Comparison of ENCODE assay signal across 9 cellular contexts in the genomic region with DNA sequence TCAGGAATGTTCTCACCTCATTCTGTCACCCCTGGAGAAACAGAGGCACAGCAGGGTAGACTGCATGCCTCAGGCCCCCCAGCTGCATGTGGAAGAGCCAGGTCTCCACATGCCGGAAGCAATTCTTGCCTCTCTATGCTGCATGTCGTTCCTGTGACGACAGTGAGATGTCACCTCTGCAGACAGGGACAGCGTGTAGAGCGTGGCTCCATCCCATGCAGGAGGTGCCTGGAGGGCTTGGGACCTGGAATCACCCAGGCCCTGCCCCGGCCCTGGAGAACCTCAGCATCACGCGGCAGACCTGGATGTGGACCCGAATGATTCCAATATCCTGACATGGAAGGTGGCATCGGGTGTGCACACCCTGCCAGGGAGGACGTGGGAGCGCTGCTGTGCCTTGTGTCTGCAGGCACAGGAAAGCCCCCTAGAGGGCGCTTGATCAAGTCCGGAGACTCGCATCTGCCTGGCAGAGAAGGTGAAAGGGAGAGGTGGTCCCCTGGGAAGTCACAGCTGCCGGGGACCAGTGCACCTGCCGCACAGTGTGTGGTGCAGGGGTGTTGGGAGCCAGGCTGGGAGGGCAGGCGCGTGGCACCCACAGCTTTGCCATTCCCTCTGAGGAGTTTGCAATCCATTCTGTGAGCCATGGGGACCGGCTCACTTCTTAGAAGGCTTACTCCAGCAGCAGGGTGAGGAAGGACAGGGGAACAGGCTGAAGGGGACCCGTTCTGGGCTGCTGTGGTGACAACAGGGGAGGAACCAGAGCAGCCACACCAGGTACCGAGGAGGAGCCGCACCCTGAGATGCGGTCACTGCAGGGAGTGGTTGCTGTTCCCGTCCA. TPM values are rescaled to one million over a fixed set of nuclear protein-coding genes. Genes with fewer than 3 reads are reported as not detected.
DNase-seq lines count a peak whose midpoint lies in the region; ATAC-seq and TF ChIP-seq lines count a peak whose summit lies in the region.
"Had no signal": no experiment of that assay in that cellular context is flagged by ENCODE, and none has a peak within 500 bp of the region (broad histone marks: within the 10 kb centered on the region; RNA-seq: fewer than 3 reads in every experiment).

No MANE protein-coding gene starts in this region.

- peak in 5 of 7 experiments; percentile 14 to 52 (median 35) for DNase-seq in CD8-positive, alpha-beta T cell
- peak; percentile 29 for DNase-seq in NCI-H748 treated with DMSO at 0.1 percent for 48 hours (lab: John Stamatoyannopoulos, UW)
- DNase-seq in activated T-helper 1 cell treated with anti-CD3 and anti-CD28 coated beads, Interleukin-12 subunit alpha, Interleukin-12 subunit beta, Interleukin-2, Interleukin-4 antibody, amounts not matched to agents 30 ng/mL and 10 ng/mL and 1 ng/mL, durations not matched to agents 14 hours and 24 hours and 36 hours (ENCODE audit: low spot score), result peak; percentile 27
- DNase-seq in hepatocyte (ENCODE audit: low spot score), result peak; percentile 77
- DNase-seq in stimulated activated CD4-positive, alpha-beta T cell treated with anti-CD3 and anti-CD28 coated beads, Interleukin-1b, Interleukin-23, amount 100 ng/mL, for 4 hours (ENCODE audit: low read depth in 2 of 2), result peak; percentile 6 to 47
- no peak for DNase-seq in effector CD4-positive, alpha-beta T cell

- intact Hi-C loops in CD8-positive, alpha-beta T cell (cut with DNase I, micrococcal nuclease), result no loop called here
- intact Hi-C loops in activated T-helper 1 cell treated with anti-CD3 and anti-CD28 coated beads, Interleukin-12 subunit alpha, Interleukin-12 subunit beta, Interleukin-2, Interleukin-4 antibody, amounts not matched to agents 30 ng/mL and 10 ng/mL and 1 ng/mL, durations not matched to agents 14 hours and 24 hours and 36 hours (cut with micrococcal nuclease), result no loop called here

- H3K9me2 ChIP-seq in hepatocyte (replicated peaks; ENCODE audit: insufficient read depth), result no peaks in the 10 kb centered on the region

- no peak overlapping the region for H3K27ac Mint-ChIP-seq in CD8-positive, alpha-beta T cell
- no peak overlapping the region for H3K27ac Mint-ChIP-seq in activated T-helper 1 cell treated with anti-CD3 and anti-CD28 coated beads, Interleukin-12 subunit alpha, Interleukin-12 subunit beta, Interleukin-2, Interleukin-4 antibody, amounts not matched to agents 30 ng/mL and 10 ng/mL and 1 ng/mL, durations not matched to agents 14 hours and 24 hours and 36 hours

- no peaks in the 10 kb centered on the region for H3K4me1 ChIP-seq in CD8-positive, alpha-beta T cell (ENCODE audit: insufficient read depth, low read length)
- no peaks in the 10 kb centered on the region for H3K4me1 ChIP-seq in hepatocyte (ENCODE audit: insufficient read depth)

- no peaks in the 10 kb centered on the region for H3K9me3 ChIP-seq in CD8-positive, alpha-beta T cell (ENCODE audit: low read length)
- no peaks in the 10 kb centered on the region for H3K9me3 ChIP-seq in hepatocyte (ENCODE audit: low read depth)

- H3K36me3 ChIP-seq in CD8-positive, alpha-beta T cell (ENCODE audit: insufficient read depth, low read length), result no peaks in the 10 kb centered on the region
- H3K36me3 ChIP-seq in hepatocyte (replicated peaks; ENCODE audit: insufficient read depth, low read depth), result no peaks in the 10 kb centered on the region

- peak; percentile 39 for TF ChIP-seq CTCF in CD8-positive, alpha-beta T cell (IDR thresholded peaks at IDR 0.05)
- peak; percentile 61 for TF ChIP-seq CTCF in hepatocyte (IDR thresholded peaks at IDR 0.05; ENCODE audit: poor library complexity)

- POLR2A ChIA-PET in CD8-positive, alpha-beta T cell (lab: Charles Lee), result no interaction called here

- no peak overlapping the region for H3K4me3 Mint-ChIP-seq in CD8-positive, alpha-beta T cell
- H3K4me3 Mint-ChIP-seq in activated T-helper 1 cell treated with anti-CD3 and anti-CD28 coated beads, Interleukin-12 subunit alpha, Interleukin-12 subunit beta, Interleukin-2, Interleukin-4 antibody, amounts not matched to agents 30 ng/mL and 10 ng/mL and 1 ng/mL, durations not matched to agents 14 hours and 24 hours and 36 hours, result no peak overlapping the region

- no peaks in the 10 kb centered on the region for H3K36me3 Mint-ChIP-seq in CD8-positive, alpha-beta T cell
- H3K36me3 Mint-ChIP-seq in activated T-helper 1 cell treated with anti-CD3 and anti-CD28 coated beads, Interleukin-12 subunit alpha, Interleukin-12 subunit beta, Interleukin-2, Interleukin-4 antibody, amounts not matched to agents 30 ng/mL and 10 ng/mL and 1 ng/mL, durations not matched to agents 14 hours and 24 hours and 36 hours (ENCODE audit: low read depth), result no peaks in the 10 kb centered on the region

- no peaks in the 10 kb centered on the region for H3K79me2 ChIP-seq in hepatocyte

- ATAC-seq in CD8-positive, alpha-beta T cell, result no peak
- peak; percentile 78 for ATAC-seq in GM18870 (IDR thresholded peaks at IDR 0.05; ENCODE audit: unreplicated experiment)
- peak; percentile 88 for ATAC-seq in HG03097 (IDR thresholded peaks at IDR 0.05; ENCODE audit: low FRiP score, unreplicated experiment)

- CTCF ChIA-PET in CD8-positive, alpha-beta T cell (lab: Charles Lee), result interaction anchor here (0.6 kb wide), 1 partner anchor 114 kb away, joined by 3 read pairs; no protein-coding TSS in a partner anchor

- 38% methylated on average over 25 of the region's 25 CpGs for WGBS in hepatocyte (ENCODE audit: low lambda C conversion rate, missing lambda C conversion rate)

- no peak overlapping the region for H2AFZ ChIP-seq in hepatocyte

- no peak overlapping the region for H3K4me3 ChIP-seq in CD8-positive, alpha-beta T cell (ENCODE audit: low read depth, low read length)
- no peak overlapping the region for H3K4me3 ChIP-seq in hepatocyte

- H3K27ac ChIP-seq in CD8-positive, alpha-beta T cell (ENCODE audit: low read depth, low read length), result no peak overlapping the region
- H3K27ac ChIP-seq in hepatocyte, result no peak overlapping the region

- H4K20me1 ChIP-seq in hepatocyte (ENCODE audit: insufficient read depth, poor library complexity, severe bottlenecking), result no peaks in the 10 kb centered on the region

- no peaks in the 10 kb centered on the region for H3K27me3 ChIP-seq in CD8-positive, alpha-beta T cell (ENCODE audit: insufficient read depth, low read length)
- H3K27me3 ChIP-seq in hepatocyte, result peaks cover 11% of the 10 kb centered on the region

- H3K27me3 Mint-ChIP-seq in CD8-positive, alpha-beta T cell (ENCODE audit: low read depth), result peaks cover 20% of the 10 kb centered on the region
- H3K27me3 Mint-ChIP-seq in activated T-helper 1 cell treated with anti-CD3 and anti-CD28 coated beads, Interleukin-12 subunit alpha, Interleukin-12 subunit beta, Interleukin-2, Interleukin-4 antibody, amounts not matched to agents 30 ng/mL and 10 ng/mL and 1 ng/mL, durations not matched to agents 14 hours and 24 hours and 36 hours (ENCODE audit: insufficient read depth), result peaks cover 5% of the 10 kb centered on the region

- H3K4me1 Mint-ChIP-seq in CD8-positive, alpha-beta T cell (ENCODE audit: low read depth), result no peaks in the 10 kb centered on the region
- no peaks in the 10 kb centered on the region for H3K4me1 Mint-ChIP-seq in activated T-helper 1 cell treated with anti-CD3 and anti-CD28 coated beads, Interleukin-12 subunit alpha, Interleukin-12 subunit beta, Interleukin-2, Interleukin-4 antibody, amounts not matched to agents 30 ng/mL and 10 ng/mL and 1 ng/mL, durations not matched to agents 14 hours and 24 hours and 36 hours (ENCODE audit: low read depth)

- no peaks in the 10 kb centered on the region for H3K9me3 Mint-ChIP-seq in CD8-positive, alpha-beta T cell
- H3K9me3 Mint-ChIP-seq in activated T-helper 1 cell treated with anti-CD3 and anti-CD28 coated beads, Interleukin-12 subunit alpha, Interleukin-12 subunit beta, Interleukin-2, Interleukin-4 antibody, amounts not matched to agents 30 ng/mL and 10 ng/mL and 1 ng/mL, durations not matched to agents 14 hours and 24 hours and 36 hours, result no peaks in the 10 kb centered on the region

- no peak overlapping the region for H3K4me2 ChIP-seq in hepatocyte

RNA-seq across cellular contexts. Expression of gene EN2, which starts 45.3 kb away (rescaled TPM):
- total RNA-seq in CD8-positive, alpha-beta T cell, result not detected
- total RNA-seq in activated T-helper 1 cell treated with anti-CD3 and anti-CD28 coated beads, Interleukin-12 subunit alpha, Interleukin-12 subunit beta, Interleukin-2, Interleukin-4 antibody, amounts not matched to agents 30 ng/mL and 10 ng/mL and 1 ng/mL, durations not matched to agents 14 hours and 24 hours and 36 hours, result not detected in 2 replicates
- not detected in 2 replicates for total RNA-seq in hepatocyte
- polyA plus RNA-seq in hepatocyte, result 0.17 and 0.24 TPM in 2 replicates
- total RNA-seq: T-helper 1 cell treated with Interleukin-12 subunit alpha and Interleukin-12 subunit beta and Interleukin-4 antibody, amounts not matched to agents 30 ng/mL and 1 ng/mL, for 36 hours had no signal
